8 cellular contexts compared by ENCODE assay signal in the genomic region with DNA sequence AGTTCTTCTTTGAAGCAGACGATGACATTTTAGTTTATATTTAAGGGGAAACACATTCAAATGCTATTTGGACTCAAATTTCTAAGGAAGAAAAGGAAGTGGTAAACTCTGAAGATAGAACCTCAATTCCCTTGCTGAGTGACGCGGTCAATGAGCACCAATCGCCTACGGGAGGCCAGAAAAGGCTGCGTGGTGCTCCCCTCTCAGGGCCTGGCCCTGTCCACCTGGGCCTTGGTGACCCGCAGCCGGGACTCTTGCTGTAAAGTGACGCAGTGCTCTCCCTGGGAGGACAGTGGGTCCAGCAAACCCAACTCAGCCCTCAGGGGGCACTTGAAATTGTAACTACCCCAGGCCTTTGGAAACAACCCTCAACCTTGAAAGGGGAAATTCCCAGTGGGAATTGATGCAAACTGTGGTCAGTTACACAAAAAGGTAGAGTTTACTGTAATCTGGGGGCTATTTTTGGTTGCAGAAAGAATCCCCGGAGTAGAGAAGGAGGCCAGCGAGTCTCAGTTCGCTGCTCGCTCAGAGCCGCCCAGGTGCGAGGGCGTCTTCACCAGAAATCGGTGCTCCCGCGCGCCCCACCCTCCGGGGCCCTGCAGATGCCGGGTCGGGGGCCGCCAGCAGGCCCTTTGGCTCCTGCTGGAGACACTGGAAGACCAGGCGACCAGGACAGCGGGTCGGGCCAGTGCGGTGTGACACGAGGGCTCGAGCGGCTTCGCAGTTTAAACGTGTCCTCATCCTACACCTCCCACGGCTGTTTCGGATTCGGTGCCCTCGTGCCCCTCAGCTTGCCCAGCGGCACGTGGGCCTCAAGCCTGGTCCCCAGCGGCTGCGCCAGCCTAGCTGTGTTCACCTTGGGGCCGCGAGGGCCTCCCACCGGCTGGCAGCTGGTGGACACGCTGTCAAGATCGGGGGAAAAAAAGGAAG. TPM values are rescaled to one million over a fixed set of nuclear protein-coding genes. Genes with fewer than 3 reads are reported as not detected.
DNase-seq lines count a peak whose midpoint lies in the region; ATAC-seq, FAIRE-seq and TF ChIP-seq lines count a peak whose summit lies in the region.

No MANE protein-coding gene starts in this region.

- H3K4me1 ChIP-seq in A549 (peaks cover 50% of the 10 kb centered on the region), HUES64 (ENCODE audit: insufficient read depth, low read length) (peaks cover 20% of the 10 kb centered on the region), stomach (peaks cover 24 to 49% (median 37%) of the 10 kb centered on the region in 4 donors), ovary (ENCODE audit: insufficient read depth) (peaks cover 6% of the 10 kb centered on the region)

- H3K4me3 ChIP-seq in A549 (peak overlapping the region; percentile 89), HUES64 (ENCODE audit: low read length) (peak overlapping the region; percentile 71), stomach (peak overlapping the region in 3 of 4 donors; percentile 65 to 83 (median 74)), ovary (no peak overlapping the region)

- H3K27me3 ChIP-seq in HUES64 (ENCODE audit: insufficient read depth, low read length) (peaks cover 89% of the 10 kb centered on the region), stomach (peaks cover 0 to 47% (median 35%) of the 10 kb centered on the region in 3 donors), ovary (no peaks in the 10 kb centered on the region)

- H3K36me3 Mint-ChIP-seq in effector memory CD8-positive, alpha-beta T cell (ENCODE audit: insufficient read depth): no peaks in the 10 kb centered on the region

- TF ChIP-seq POLR2A in A549 (IDR thresholded peaks at IDR 0.05; ENCODE audit: low read length): no peak
- no peak for TF ChIP-seq POLR2A in stomach (IDR thresholded peaks at IDR 0.05)
- TF ChIP-seq POLR2A in ovary (IDR thresholded peaks at IDR 0.05): no peak

- H3K4me3 Mint-ChIP-seq in effector memory CD8-positive, alpha-beta T cell: peak overlapping the region; percentile 60 to 86

- DNase-seq in A549 (ENCODE audit: low read depth in 1 of 2, low spot score in 1 of 2): no peak
- no peak for DNase-seq in effector memory CD8-positive, alpha-beta T cell
- no peak for DNase-seq in stomach
- DNase-seq in ovary: no peak
- DNase-seq in GM19238 (ENCODE audit: insufficient read length, low spot score): no peak

- H3K27ac ChIP-seq in A549 (peak overlapping the region; percentile 85 to 99; a peak in 5 of 6 replicates), HUES64 (ENCODE audit: low read depth, low read length) (no peak overlapping the region), stomach (peak overlapping the region in 1 of 5 donors; percentile 86), ovary (no peak overlapping the region)

- H3K4me2 ChIP-seq in A549: peak overlapping the region; percentile 73

- intact Hi-C loops in stomach (cut with DNase I; ENCODE audit: low total_unique reads): no loop called here
- intact Hi-C loops in ovary (cut with DNase I): no loop called here

- 92% methylated on average over 46 of the region's 46 CpGs for WGBS in A549 (ENCODE audit: missing lambda C conversion rate)
- 51% methylated on average over 45 of the region's 46 CpGs for WGBS in HUES64
- 48 to 59% (median 52%) methylated on average over 42 to 46 of the region's 46 CpGs for WGBS in stomach, 5 donors
- 41 to 52% (median 43%) methylated on average over 35 to 46 of the region's 46 CpGs for WGBS in ovary, 3 donors

- H3K36me3 ChIP-seq in HUES64 (ENCODE audit: insufficient read depth, low read length) (no peaks in the 10 kb centered on the region), stomach (no peaks in the 10 kb centered on the region), ovary (no peaks in the 10 kb centered on the region)

- TF ChIP-seq EP300 in A549 (IDR thresholded peaks at IDR 0.05) (no peak), stomach (IDR thresholded peaks at IDR 0.05) (no peak), ovary (IDR thresholded peaks at IDR 0.05) (no peak)

- H3K9me3 ChIP-seq in A549: no peaks in the 10 kb centered on the region
- H3K9me3 ChIP-seq in HUES64 (ENCODE audit: insufficient read depth, low read depth, low read length): no peaks in the 10 kb centered on the region
- no peaks in the 10 kb centered on the region for H3K9me3 ChIP-seq in stomach
- H3K9me3 ChIP-seq in ovary: no peaks in the 10 kb centered on the region

- H3K9me3 Mint-ChIP-seq in effector memory CD8-positive, alpha-beta T cell: no peaks in the 10 kb centered on the region

- TF ChIP-seq CTCF in A549 (IDR thresholded peaks at IDR 0.05) (no peak), stomach (IDR thresholded peaks at IDR 0.05) (no peak), ovary (IDR thresholded peaks at IDR 0.05) (no peak)

- peaks cover 11 to 19% of the 10 kb centered on the region in 2 donors for H3K4me1 Mint-ChIP-seq in effector memory CD8-positive, alpha-beta T cell (ENCODE audit: low read depth in 2 of 2)

- TF ChIP-seq RAD21 in A549 (conservative IDR thresholded peaks at IDR 0.05 in 1 of 2, IDR thresholded peaks at IDR 0.05 in 1 of 2): no peak

- H3K9ac ChIP-seq in HUES64 (ENCODE audit: low read depth, low read length): no peak overlapping the region

- no peak for ATAC-seq in A549
- peak; percentile 27 for ATAC-seq in GM19023 (IDR thresholded peaks at IDR 0.05; ENCODE audit: unreplicated experiment)
- no peak for ATAC-seq in effector memory CD8-positive, alpha-beta T cell (replicated peaks)
- no peak for ATAC-seq in HG03520 (IDR thresholded peaks at IDR 0.05; ENCODE audit: unreplicated experiment)

- CTCF ChIA-PET in A549 (lab: Yijun Ruan, JAX): interaction anchor here (0.6 to 3.5 kb wide), 3 partner anchors 65 to 90 kb away, joined by 3 to 25 read pairs (median 4); no protein-coding TSS in a partner anchor

- H3K27me3 Mint-ChIP-seq in effector memory CD8-positive, alpha-beta T cell: peaks cover 0 to 3% of the 10 kb centered on the region in 2 donors

- no peak overlapping the region for H3K27ac Mint-ChIP-seq in effector memory CD8-positive, alpha-beta T cell

- POLR2A ChIA-PET in A549 (lab: Yijun Ruan, JAX): no interaction called here

- no peak for FAIRE-seq in A549 (lab: Jason Lieb, UNC)

TF ChIP-seq in A549, 52 proteins besides CTCF, POLR2A, EP300 and RAD21:
- TF ChIP-seq SREBF2 (IDR thresholded peaks at IDR 0.05) (no peak), ESRRA (IDR thresholded peaks at IDR 0.05; ENCODE audit: borderline replicate concordance, low read length) (no peak), CHD2 (IDR thresholded peaks at IDR 0.05; ENCODE audit: low read length, partially characterized antibody) (no peak), MAZ (IDR thresholded peaks at IDR 0.05; ENCODE audit: borderline replicate concordance, low read depth, low read length) (no peak)

RNA-seq across cellular contexts. Expression of gene ANKRD33B, which starts 1.4 kb away (rescaled TPM):
- polyA plus RNA-seq in A549 (2011; rRNA removed) (6.9 and 8.2 TPM in 2 replicates), A549 (2017; fragmentation: RNase III; extraction: RNeasy Plus Mini Kit Qiagen cat#74134 plus additional on column Dnase treatment) (4.0 to 7.1 TPM (median 4.4 TPM) in 3 replicates), stomach (1 to 10 TPM in 1 of 3 donors, under 1 TPM in 2; 0.50 to 2.1 (median 0.58) TPM), ovary (1 to 10 TPM in 1 of 2 donors, under 1 TPM in 1; 0.85 to 1.9 TPM)
- polyA plus RNA-seq in A549 (2012; cell fraction: cytosol; rRNA removed): 7.3 and 11.1 TPM in 2 replicates
- 24.2 and 33.7 TPM in 2 replicates for polyA plus RNA-seq in A549 (2012; cell fraction: nucleus; rRNA removed)
- polyA minus RNA-seq in A549 (2011; rRNA and poly(A)+ RNA removed): 24.1 and 27.2 TPM in 2 replicates
- polyA plus RNA-seq in HUES64 (2013, experiment 1 of 2): 4.8 TPM
- 3.2 TPM for polyA plus RNA-seq in HUES64 (2013, experiment 2 of 2)
- total RNA-seq in stomach (1 to 10 TPM in 4 of 5 donors, under 1 TPM in 1; 0.45 to 6.4 (median 2.8) TPM), ovary (10 to 100 TPM in 1 of 7 donors, 1 to 10 TPM in 3, under 1 TPM in 3; 0.65 to 13.3 (median 2.3) TPM)

Comparison
In these comparisons a context has a peak if more than half of its experiments do, and no peak if none do; other contexts are left out.
1. H3K27ac ChIP-seq: peak in A549 (2 of 2); none in HUES64 (single experiment) and ovary (0 of 2).